8 cellular contexts compared by ENCODE assay signal in the genomic region with DNA sequence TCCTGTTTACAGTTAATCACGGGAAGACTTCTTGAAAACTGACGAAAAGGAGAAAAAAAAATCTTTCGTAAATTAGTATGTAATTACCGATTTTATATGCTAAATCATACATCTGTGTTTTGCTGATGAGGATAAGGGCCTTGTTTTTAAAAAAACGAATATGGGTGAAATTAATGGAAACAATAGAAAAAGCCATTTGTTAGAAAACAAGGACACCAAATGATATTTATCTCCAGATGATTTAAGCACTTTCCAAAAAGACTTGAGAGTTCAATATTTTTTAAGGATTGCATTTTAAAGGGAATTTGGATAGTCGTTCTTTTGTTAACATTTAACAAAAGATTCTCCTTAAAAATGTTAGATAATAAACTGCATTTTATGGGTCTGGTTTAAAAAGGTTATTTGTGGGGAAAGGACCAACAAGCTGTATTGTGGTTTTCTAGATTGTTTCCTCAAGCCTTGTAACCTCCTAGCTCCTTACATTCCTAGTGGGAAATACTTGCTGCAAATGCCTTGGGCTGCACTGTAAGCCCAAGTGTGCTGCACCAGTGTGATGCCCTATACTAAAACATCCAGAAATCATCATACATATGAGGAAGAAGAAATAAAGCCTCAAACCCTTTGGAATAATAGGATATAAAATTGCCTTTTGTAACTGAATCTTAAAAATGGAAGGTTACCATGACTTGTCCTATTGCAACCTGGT. TPM values are rescaled to one million over a fixed set of nuclear protein-coding genes. Genes with fewer than 3 reads are reported as not detected.
DNase-seq lines count a peak whose midpoint lies in the region; ATAC-seq and TF ChIP-seq lines count a peak whose summit lies in the region.

No MANE protein-coding gene starts in this region.

- peak overlapping the region; percentile 80 for H3K4me3 Mint-ChIP-seq in activated naive CD4-positive, alpha-beta T cell treated with anti-CD3 and anti-CD28 coated beads, Interleukin-2, amount 10 ng/mL, durations not matched to agents 7 days and 5 days

- H3K4me1 Mint-ChIP-seq in activated naive CD4-positive, alpha-beta T cell treated with anti-CD3 and anti-CD28 coated beads, Interleukin-2, amount 10 ng/mL, durations not matched to agents 7 days and 5 days = peaks cover 35% of the 10 kb centered on the region

- H3K9me2 ChIP-seq in SU-DHL-6 (replicated peaks; ENCODE audit: insufficient read depth, low read length) = no peaks in the 10 kb centered on the region

- intact Hi-C loops in gastrocnemius medialis (cut with DNase I; ENCODE audit: low total_unique reads) = loop anchor here (5.0 kb wide), 1 partner anchor 73 kb away; no protein-coding TSS in a partner anchor
- intact Hi-C loops in mucosa of descending colon (cut with DNase I, micrococcal nuclease) = loop anchor here in 1 of 2 donors (5.0 kb wide), 1 partner anchor 153 kb away; the partner anchor contains the start of gene HMGN3

- peaks cover 12% of the 10 kb centered on the region for H3K27me3 Mint-ChIP-seq in activated naive CD4-positive, alpha-beta T cell treated with anti-CD3 and anti-CD28 coated beads, Interleukin-2, amount 10 ng/mL, durations not matched to agents 7 days and 5 days

- peak overlapping the region; percentile 82 for H3K9ac ChIP-seq in SU-DHL-6 (ENCODE audit: low read length)

- no peaks in the 10 kb centered on the region; the same call in 1 of the 2 replicates for H3F3A ChIP-seq in SU-DHL-6 (ENCODE audit: insufficient read depth)

- H3K36me3 ChIP-seq in SU-DHL-6 (ENCODE audit: low read length) = peaks cover 8% of the 10 kb centered on the region
- H3K36me3 ChIP-seq in gastrocnemius medialis = no peaks in the 10 kb centered on the region
- no peaks in the 10 kb centered on the region for H3K36me3 ChIP-seq in mucosa of descending colon (ENCODE audit: low read depth)

- H3K27me3 ChIP-seq in SU-DHL-6 (ENCODE audit: low read length) (no peaks in the 10 kb centered on the region), gastrocnemius medialis (no peaks in the 10 kb centered on the region)

- no peak overlapping the region for H3K27ac ChIP-seq in SU-DHL-6 (ENCODE audit: low read depth, low read length)
- peak overlapping the region; percentile 95 to 99 (median 98) for H3K27ac ChIP-seq in gastrocnemius medialis

- peaks cover 26% of the 10 kb centered on the region for H3K79me2 ChIP-seq in SU-DHL-6 (ENCODE audit: insufficient read depth, low read length)

- H3K9me3 Mint-ChIP-seq in activated naive CD4-positive, alpha-beta T cell treated with anti-CD3 and anti-CD28 coated beads, Interleukin-2, amount 10 ng/mL, durations not matched to agents 7 days and 5 days = no peaks in the 10 kb centered on the region

- in situ Hi-C loops in gastrocnemius medialis (cut with MboI; ENCODE audit: low sequenced_read_pairs in 4 of 4) = loop anchor here (10.0 to 25.0 kb wide), 4 partner anchors 145 to 458 kb away; partner anchors contain the start of genes HMGN3 (in 2 of the 4) and LCA5 (in 1 of the 4)

- CTCF ChIA-PET in activated naive CD4-positive, alpha-beta T cell treated with anti-CD3 and anti-CD28 coated beads, Interleukin-2, amount 10 ng/mL, durations not matched to agents 7 days and 5 days (lab: Charles Lee) = no interaction called here

- peaks cover 13% of the 10 kb centered on the region for H3K36me3 Mint-ChIP-seq in activated naive CD4-positive, alpha-beta T cell treated with anti-CD3 and anti-CD28 coated beads, Interleukin-2, amount 10 ng/mL, durations not matched to agents 7 days and 5 days

- H3K27ac Mint-ChIP-seq in activated naive CD4-positive, alpha-beta T cell treated with anti-CD3 and anti-CD28 coated beads, Interleukin-2, amount 10 ng/mL, durations not matched to agents 7 days and 5 days = peak overlapping the region; percentile 99

- peak overlapping the region; percentile 67 for H3K4me3 ChIP-seq in SU-DHL-6 (ENCODE audit: insufficient read depth, low read length, poor library complexity, severe bottlenecking)
- peak overlapping the region; percentile 81 for H3K4me3 ChIP-seq in fibroblast of mammary gland (ENCODE audit: control insufficient read depth, low read depth, low read length)
- peak overlapping the region; percentile 80 to 98 (median 92) for H3K4me3 ChIP-seq in gastrocnemius medialis
- no peak overlapping the region for H3K4me3 ChIP-seq in mucosa of descending colon

- H3K4me1 ChIP-seq in gastrocnemius medialis (peaks cover 28 to 34% of the 10 kb centered on the region in 2 donors), mucosa of descending colon (ENCODE audit: low read depth) (peaks cover 20% of the 10 kb centered on the region)

- peaks cover 9% of the 10 kb centered on the region for H4K20me1 ChIP-seq in SU-DHL-6 (ENCODE audit: low read depth, low read length)

- peak overlapping the region; percentile 91 for H3K4me2 ChIP-seq in SU-DHL-6 (ENCODE audit: low read depth, low read length, poor library complexity, severe bottlenecking)

- no peak for TF ChIP-seq POLR2A in gastrocnemius medialis (IDR thresholded peaks at IDR 0.05)

- H3K9me3 ChIP-seq in SU-DHL-6 (ENCODE audit: insufficient read depth, low read length) (no peaks in the 10 kb centered on the region), gastrocnemius medialis (no peaks in the 10 kb centered on the region), mucosa of descending colon (no peaks in the 10 kb centered on the region)

- TF ChIP-seq CTCF in SU-DHL-6 (IDR thresholded peaks at IDR 0.05; ENCODE audit: insufficient read depth, low read length, poor library complexity, severe bottlenecking) (no peak), fibroblast of mammary gland (conservative IDR thresholded peaks at IDR 0.05; ENCODE audit: control insufficient read depth, insufficient read depth, low read depth, low read length) (no peak), gastrocnemius medialis (IDR thresholded peaks at IDR 0.05 in 4 of 5, conservative IDR thresholded peaks at IDR 0.05 in 1 of 5) (no peak), mucosa of descending colon (IDR thresholded peaks at IDR 0.05) (no peak)

- peak overlapping the region; percentile 94 for H2AFZ ChIP-seq in SU-DHL-6 (ENCODE audit: low read depth, low read length, severe bottlenecking)

- DNase-seq in activated naive CD4-positive, alpha-beta T cell treated with anti-CD3 and anti-CD28 coated beads, Interleukin-2, amount 10 ng/mL, durations not matched to agents 7 days and 5 days = no peak
- DNase-seq in activated naive CD4-positive, alpha-beta T cell treated with anti-CD3 and anti-CD28 coated beads, Interleukin-2, amount 50 U/mL, for 16 hours = no peak
- DNase-seq in fibroblast of mammary gland (ENCODE audit: low read depth) = peak; percentile 20
- no peak for DNase-seq in gastrocnemius medialis
- DNase-seq in iPS-NIHi7 (ENCODE audit: extremely low spot score) = no peak
- no peak for DNase-seq in mucosa of descending colon
- no peak for DNase-seq in AG08395 (ENCODE audit: low spot score)

- ATAC-seq in gastrocnemius medialis = no peak
- ATAC-seq in mucosa of descending colon = no peak

RNA-seq across cellular contexts. Expression of gene PHIP, which starts 1.5 kb away (rescaled TPM):
- total RNA-seq in gastrocnemius medialis = 10 to 100 TPM; 10.9 to 25.1 (median 16.6) TPM
- total RNA-seq in mucosa of descending colon = 10 to 100 TPM; 19.3 to 34.2 (median 22.6) TPM
